ENCODE assay signal across 9 cellular contexts in genomic region chr20:50284811-50285375, GRCh38.
DNase-seq lines count a peak whose midpoint lies in the region; ATAC-seq and TF ChIP-seq lines count a peak whose summit lies in the region.
"Had no signal": no experiment of that assay in that cellular context is flagged by ENCODE, and none has a peak within 500 bp of the region (broad histone marks: within the 10 kb centered on the region; RNA-seq: fewer than 3 reads in every experiment).

No MANE protein-coding gene starts in this region.

- H3K9me3 ChIP-seq in IMR-90 (ENCODE audit: control insufficient read depth, insufficient read depth, low read length) = no peaks in the 10 kb centered on the region
- H3K9me3 ChIP-seq in adrenal gland (replicated peaks in 1 of 3) = no peaks in the 10 kb centered on the region

- intact Hi-C loops in IMR-90 (cut with micrococcal nuclease) = no loop called here
- intact Hi-C loops in adrenal gland (cut with DNase I) = no loop called here

- H3K23ac ChIP-seq in IMR-90 (ENCODE audit: low read depth, low read length) = peak overlapping the region; percentile 69

- H3K4ac ChIP-seq in IMR-90 (ENCODE audit: low read depth, low read length) = peak overlapping the region; percentile 97

- no TSS peak for BruUV-seq in IMR-90 (replicated peaks; lab: Mats Ljungman, UMichigan)

- H2BK120ac ChIP-seq in IMR-90 (ENCODE audit: low read depth, low read length) = peak overlapping the region; percentile 99

- POLR2A ChIA-PET in IMR-90 (lab: Charles Lee; ENCODE audit: unreplicated experiment) = interaction anchor here (0.7 to 1.7 kb wide), 4 partner anchors 11 to 94 kb away, joined by 3 to 10 read pairs (median 4); partner anchors contain the start of gene CEBPB

- TF ChIP-seq CTCF in IMR-90 (conservative IDR thresholded peaks at IDR 0.05; ENCODE audit: low read depth, low read length) = no peak
- no peak for TF ChIP-seq CTCF in adrenal gland (IDR thresholded peaks at IDR 0.05)

- H3K4me1 Mint-ChIP-seq in stimulated activated naive B cell treated with anti-CD40 and anti-IgM and Interleukin-4, amounts not matched to agents 10 μg/mL and 1 μg/mL and 100 μg/mL, for 72 hours = peaks cover 26 to 41% of the 10 kb centered on the region in 2 donors

- CTCF ChIA-PET in IMR-90 (lab: Yijun Ruan, JAX) = interaction anchor here (0.6 to 1.9 kb wide), 5 partner anchors 20 to 180 kb away, joined by 3 to 7 read pairs (median 3); no protein-coding TSS in a partner anchor

- H4K8ac ChIP-seq in IMR-90 (ENCODE audit: low read depth in 2 of 2, low read length in 2 of 2) = peak overlapping the region; percentile 91 to 97

- peak overlapping the region; percentile 90 for H3K27ac Mint-ChIP-seq in stimulated activated naive B cell treated with anti-CD40 and anti-IgM and Interleukin-4, amounts not matched to agents 10 μg/mL and 1 μg/mL and 100 μg/mL, for 72 hours

- H2BK20ac ChIP-seq in IMR-90 (ENCODE audit: low read depth, low read length) = peak overlapping the region; percentile 99

- no peaks in the 10 kb centered on the region for H3K36me3 Mint-ChIP-seq in stimulated activated naive B cell treated with anti-CD40 and anti-IgM and Interleukin-4, amounts not matched to agents 10 μg/mL and 1 μg/mL and 100 μg/mL, for 72 hours

- H3K4me2 ChIP-seq in IMR-90 (ENCODE audit: low read depth, low read length) = peak overlapping the region; percentile 13

- peak overlapping the region; percentile 95 for H3K18ac ChIP-seq in IMR-90 (ENCODE audit: low read depth, low read length)

- no peak for DNase-seq in IMR-90
- peak in 4 of 7 donors; percentile 28 to 61 (median 44) for DNase-seq in adrenal gland
- DNase-seq in left lobe of liver (ENCODE audit: low spot score) = no peak
- no peak for DNase-seq in stimulated activated naive B cell treated with anti-CD40 and anti-IgM and Interleukin-4, amounts not matched to agents 10 μg/mL and 1 μg/mL and 100 μg/mL, for 72 hours
- no peak for DNase-seq in pons (ENCODE audit: low spot score)
- no peak for DNase-seq in glomerular visceral epithelial cell (ENCODE audit: extremely low spot score)
- DNase-seq in NCI-H345 (lab: John Stamatoyannopoulos, UW) = no peak
- DNase-seq: stimulated activated CD4-positive, alpha-beta T cell treated with anti-CD3 and anti-CD28 coated beads, Interleukin-12 subunit alpha, Interleukin-12 subunit beta, amount 100 ng/mL, for 4 hours had no signal

- TF ChIP-seq POLR2A in IMR-90 (IDR thresholded peaks at IDR 0.05; ENCODE audit: low read depth, low read length) (no peak; the same call in 1 of the 2 replicates), adrenal gland (IDR thresholded peaks at IDR 0.05) (no peak)

- H3K9me1 ChIP-seq in IMR-90 (ENCODE audit: insufficient read depth, low read length) = peaks cover 37% of the 10 kb centered on the region

- no peak for TF ChIP-seq RAD21 in IMR-90 (IDR thresholded peaks at IDR 0.05; ENCODE audit: low read length)

- H3K9ac ChIP-seq in IMR-90 (ENCODE audit: low read depth, low read length) = peak overlapping the region; percentile 62

- peak; percentile 16; the same call in 1 of the 2 replicates for ATAC-seq in IMR-90 (ENCODE audit: low read depth)
- peak; percentile 5 for ATAC-seq in left lobe of liver
- peak; percentile 7 to 13 for ATAC-seq in stimulated activated naive B cell treated with anti-CD40 and anti-IgM and Interleukin-4, amounts not matched to agents 10 μg/mL and 1 μg/mL and 100 μg/mL, for 72 hours (replicated peaks)
- no peak for ATAC-seq in HG03565 (IDR thresholded peaks at IDR 0.05; ENCODE audit: unreplicated experiment)

- peaks cover 0 to 26% of the 10 kb centered on the region in 2 experiments; a peak in 2 of 4 replicates for H3K79me1 ChIP-seq in IMR-90 (ENCODE audit: low read depth in 1 of 2, low read length in 2 of 2)

- peak overlapping the region; percentile 89 for H3K14ac ChIP-seq in IMR-90 (replicated peaks; ENCODE audit: low read depth, low read length)

- peaks cover 49 to 53% of the 10 kb centered on the region in 2 donors for H3K27me3 Mint-ChIP-seq in stimulated activated naive B cell treated with anti-CD40 and anti-IgM and Interleukin-4, amounts not matched to agents 10 μg/mL and 1 μg/mL and 100 μg/mL, for 72 hours

- peak overlapping the region; percentile 92; the same call in 1 of the 2 replicates for H3K56ac ChIP-seq in IMR-90 (ENCODE audit: extremely low read depth, insufficient read depth, low read length)

- peak overlapping the region; percentile 77 for H2AFZ ChIP-seq in IMR-90 (replicated peaks; ENCODE audit: low read length, poor library complexity)

- in situ Hi-C loops in IMR-90 (cut with MboI; ENCODE audit: low sequenced_read_pairs) = no loop called here

- H4K91ac ChIP-seq in IMR-90 (ENCODE audit: insufficient read depth, low read depth, low read length) = peak overlapping the region; percentile 99

- peak overlapping the region; percentile 96 for H3K27ac ChIP-seq in IMR-90 (ENCODE audit: insufficient read depth, low read length)
- peak overlapping the region; percentile 87 to 98 (median 93) for H3K27ac ChIP-seq in adrenal gland

- H3K4me1 ChIP-seq in IMR-90 (ENCODE audit: control insufficient read depth, insufficient read depth, low read length) (peaks cover 36% of the 10 kb centered on the region), adrenal gland (replicated peaks in 1 of 2) (peaks cover 22 to 51% of the 10 kb centered on the region in 2 donors)

- peak overlapping the region; percentile 98 for H2AK5ac ChIP-seq in IMR-90 (ENCODE audit: low read depth, low read length)

- H4K20me1 ChIP-seq in IMR-90 (ENCODE audit: insufficient read depth, low read length) = no peaks in the 10 kb centered on the region

- H2BK15ac ChIP-seq in IMR-90 (ENCODE audit: low read depth, low read length) = peak overlapping the region; percentile 88; the same call in 2 of the 3 replicates

- H2AK9ac ChIP-seq in IMR-90 (replicated peaks; ENCODE audit: low read depth, low read length, poor library complexity) = peak overlapping the region; percentile 93

- dilution Hi-C loops in IMR-90 (cut with HindIII; ENCODE audit: low sequenced_read_pairs, unreplicated experiment) = no loop called here

- H3K27me3 ChIP-seq in IMR-90 (ENCODE audit: control insufficient read depth, insufficient read depth, low read length) (no peaks in the 10 kb centered on the region), adrenal gland (no peaks in the 10 kb centered on the region)

- no peak overlapping the region for H3K4me3 ChIP-seq in IMR-90 (ENCODE audit: insufficient read depth, low read depth, low read length)
- no peak overlapping the region for H3K4me3 ChIP-seq in adrenal gland

- H2BK5ac ChIP-seq in IMR-90 (ENCODE audit: low read depth, low read length, poor library complexity, severe bottlenecking) = peak overlapping the region; percentile 96

- 65% methylated on average over 7 of the region's 10 CpGs; no CpG with 5 or more reads in 1 of the 2 experiments for WGBS in IMR-90 (ENCODE audit: extremely low coverage in 2 of 2, insufficient read length in 1 of 2), 2 experiments
- WGBS in adrenal gland, 4 donors = 45 to 60% (median 55%) methylated on average over 9 to 10 of the region's 10 CpGs

- peak overlapping the region in 1 of 2 donors; percentile 53 for H3K4me3 Mint-ChIP-seq in stimulated activated naive B cell treated with anti-CD40 and anti-IgM and Interleukin-4, amounts not matched to agents 10 μg/mL and 1 μg/mL and 100 μg/mL, for 72 hours

- no peaks in the 10 kb centered on the region for H3K36me3 ChIP-seq in IMR-90 (ENCODE audit: control insufficient read depth, insufficient read depth, low read length)
- H3K36me3 ChIP-seq in adrenal gland (replicated peaks in 1 of 2) = no peaks in the 10 kb centered on the region

- H3K9me3 Mint-ChIP-seq in stimulated activated naive B cell treated with anti-CD40 and anti-IgM and Interleukin-4, amounts not matched to agents 10 μg/mL and 1 μg/mL and 100 μg/mL, for 72 hours = no peaks in the 10 kb centered on the region

- peak overlapping the region; percentile 94 for H4K5ac ChIP-seq in IMR-90 (ENCODE audit: low read depth, low read length)

TF ChIP-seq in IMR-90, 13 proteins besides CTCF, POLR2A, EP300 and RAD21:
- no peak for TF ChIP-seq SMC3 (IDR thresholded peaks at IDR 0.05; ENCODE audit: low read depth, low read length)
- TF ChIP-seq, protein P1, sequence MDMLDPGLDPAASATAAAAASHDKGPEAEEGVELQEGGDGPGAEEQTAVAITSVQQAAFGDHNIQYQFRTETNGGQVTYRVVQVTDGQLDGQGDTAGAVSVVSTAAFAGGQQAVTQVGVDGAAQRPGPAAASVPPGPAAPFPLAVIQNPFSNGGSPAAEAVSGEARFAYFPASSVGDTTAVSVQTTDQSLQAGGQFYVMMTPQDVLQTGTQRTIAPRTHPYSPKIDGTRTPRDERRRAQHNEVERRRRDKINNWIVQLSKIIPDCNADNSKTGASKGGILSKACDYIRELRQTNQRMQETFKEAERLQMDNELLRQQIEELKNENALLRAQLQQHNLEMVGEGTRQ (IDR thresholded peaks at IDR 0.05; ENCODE audit: low read depth, low read length) = no peak
- no peak for TF ChIP-seq NFE2L2 (IDR thresholded peaks at IDR 0.05; ENCODE audit: low read depth, low read length)
- no peak for TF ChIP-seq FOS (IDR thresholded peaks at IDR 0.05; ENCODE audit: low read depth, low read length)
- no peak for TF ChIP-seq MXI1 (IDR thresholded peaks at IDR 0.05; ENCODE audit: borderline replicate concordance, low read depth, low read length)
- no peak for TF ChIP-seq MAFK (IDR thresholded peaks at IDR 0.05; ENCODE audit: low read depth, low read length)
- no peak for TF ChIP-seq RFX5 (IDR thresholded peaks at IDR 0.05; ENCODE audit: low read depth, low read length)
- TF ChIP-seq MAZ (IDR thresholded peaks at IDR 0.05; ENCODE audit: borderline replicate concordance, low read depth, low read length) = no peak
- TF ChIP-seq, protein P2, sequence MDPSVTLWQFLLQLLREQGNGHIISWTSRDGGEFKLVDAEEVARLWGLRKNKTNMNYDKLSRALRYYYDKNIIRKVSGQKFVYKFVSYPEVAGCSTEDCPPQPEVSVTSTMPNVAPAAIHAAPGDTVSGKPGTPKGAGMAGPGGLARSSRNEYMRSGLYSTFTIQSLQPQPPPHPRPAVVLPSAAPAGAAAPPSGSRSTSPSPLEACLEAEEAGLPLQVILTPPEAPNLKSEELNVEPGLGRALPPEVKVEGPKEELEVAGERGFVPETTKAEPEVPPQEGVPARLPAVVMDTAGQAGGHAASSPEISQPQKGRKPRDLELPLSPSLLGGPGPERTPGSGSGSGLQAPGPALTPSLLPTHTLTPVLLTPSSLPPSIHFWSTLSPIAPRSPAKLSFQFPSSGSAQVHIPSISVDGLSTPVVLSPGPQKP (IDR thresholded peaks at IDR 0.05; ENCODE audit: borderline replicate concordance, low read depth, low read length) = no peak
- TF ChIP-seq CEBPB (IDR thresholded peaks at IDR 0.05; ENCODE audit: low read depth, low read length) = no peak
- TF ChIP-seq CHD1 (IDR thresholded peaks at IDR 0.05; ENCODE audit: low read depth, low read length) = no peak

Comparison
In these comparisons a context has a peak if more than half of its experiments do, and no peak if none do; other contexts are left out.
1. DNase-seq: peak in adrenal gland (4 of 7); none in IMR-90 (single experiment), left lobe of liver (single experiment), stimulated activated naive B cell treated with anti-CD40 and anti-IgM and Interleukin-4, amounts not matched to agents 10 μg/mL and 1 μg/mL and 100 μg/mL, for 72 hours (single experiment), pons (single experiment), glomerular visceral epithelial cell (single experiment) and NCI-H345 (single experiment).